In the genomic region with DNA sequence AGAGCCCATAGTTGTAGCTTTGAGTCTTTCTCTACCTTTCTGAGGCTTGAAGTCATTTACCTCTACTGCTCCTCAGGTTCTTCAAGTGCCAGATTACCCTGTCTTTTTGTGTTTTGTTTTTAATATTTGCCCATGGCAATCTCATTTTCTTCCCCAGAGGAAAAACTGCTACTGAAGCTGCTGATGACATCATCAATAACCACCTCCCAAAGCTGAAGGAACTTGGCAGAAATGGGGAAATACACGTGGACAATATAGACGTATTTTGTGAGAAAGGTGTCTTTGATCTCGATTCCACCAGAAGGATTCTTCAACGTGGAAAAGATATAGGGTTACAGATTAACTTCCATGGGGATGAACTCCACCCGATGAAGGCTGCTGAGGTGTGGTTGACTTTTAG, we compare ENCODE assay signal across 38 cellular contexts. TPM values are rescaled to one million over a fixed set of nuclear protein-coding genes. Genes with fewer than 3 reads are reported as not detected.
"Had no signal": no experiment of that assay in that cellular context is flagged by ENCODE, and none has a peak within 500 bp of the region (broad histone marks: within the 10 kb centered on the region; RNA-seq: fewer than 3 reads in every experiment).

No MANE protein-coding gene starts in this region.

- H3K4me3 ChIP-seq: PC-9 had no signal

- H2AFZ ChIP-seq: PC-9 had no signal

- DNase-seq: activated CD4-positive, alpha-beta memory T cell treated with anti-CD3 and anti-CD28 coated beads, Interleukin-2, amount 10 ng/mL, durations not matched to agents 7 days and 5 days; activated CD4-positive, alpha-beta T cell treated with anti-CD3 and anti-CD28 coated beads for 1 hour; activated CD4-positive, alpha-beta T cell treated with anti-CD3 and anti-CD28 coated beads for 48 hours; activated CD4-positive, CD25-positive, alpha-beta regulatory T cell; activated CD8-positive, alpha-beta memory T cell treated with anti-CD3 and anti-CD28 coated beads for 24 hours; activated CD8-positive, alpha-beta memory T cell treated with anti-CD3 and anti-CD28 coated beads, Interleukin-2, amount 10 ng/mL, durations not matched to agents 7 days and 5 days; activated CD8-positive, alpha-beta memory T cell treated with anti-CD3 and anti-CD28 coated beads, Interleukin-2, amount 50 U/mL, for 48 hours; activated effector memory CD4-positive, alpha-beta T cell treated with anti-CD3 and anti-CD28 coated beads, Interleukin-2, amount 50 U/mL, for 16 hours; activated naive CD4-positive, alpha-beta T cell; activated naive CD4-positive, alpha-beta T cell treated with anti-CD3 and anti-CD28 coated beads, Interleukin-2, amount 50 U/mL, for 16 hours; activated naive CD8-positive, alpha-beta T cell treated with anti-CD3 and anti-CD28 coated beads for 36 hours; activated T-cell treated with anti-CD3 and anti-CD28 coated beads, Interleukin-2, amount 50 U/mL, for 48 hours; amniotic stem cell; aorta; brain microvascular endothelial cell; central memory CD4-positive, alpha-beta T cell; Karpas-422; NCI-H1105 treated with DMSO at 0.1 percent for 48 hours; NCI-H1436; NCI-H1694; NCI-H1930; NCI-H2081 treated with DMSO at 0.1 percent for 48 hours; NCI-H226; NCI-H446 treated with DMSO at 0.1 percent for 48 hours; NCI-H524; NCI-H69; NCI-H82; PC-9; Right ventricle myocardium superior; SW 1271; T-helper 1 cell; T-helper 2 cell; T-helper 9 cell; WERI-Rb-1 had no signal

- H3K27me3 ChIP-seq: brain microvascular endothelial cell had no signal

- ATAC-seq: activated CD8-positive, alpha-beta memory T cell treated with anti-CD3 and anti-CD28 coated beads, Interleukin-2, amount 10 ng/mL, durations not matched to agents 7 days and 5 days had no signal

- FAIRE-seq: RCC 7860 had no signal

- H3K4me2 ChIP-seq: PC-9 had no signal

- H3K36me3 ChIP-seq: brain microvascular endothelial cell, WERI-Rb-1 had no signal

- H3K27ac ChIP-seq: brain microvascular endothelial cell, PC-9, RWPE1, WERI-Rb-1 had no signal

RNA-seq across cellular contexts. Expression of a gene that starts 17.8 kb away (rescaled TPM):
- total RNA-seq: activated CD4-positive, alpha-beta memory T cell treated with anti-CD3 and anti-CD28 coated beads, Interleukin-2, amount 10 ng/mL, durations not matched to agents 7 days and 5 days; aorta; cerebellum; MCF 10A had no signal
- polyA plus RNA-seq: aorta had no signal
